In genomic region chr12:124764451-124764850, GRCh38 we compare ENCODE assay signal across 9 cellular contexts.
DNase-seq lines count a peak whose midpoint lies in the region; ATAC-seq and TF ChIP-seq lines count a peak whose summit lies in the region.
"Had no signal": no experiment of that assay in that cellular context is flagged by ENCODE, and none has a peak within 500 bp of the region (broad histone marks: within the 10 kb centered on the region; RNA-seq: fewer than 3 reads in every experiment).

No MANE protein-coding gene starts in this region.

- ATAC-seq in GM18505 (IDR thresholded peaks at IDR 0.05; ENCODE audit: unreplicated experiment) (no peak), GM21576 (IDR thresholded peaks at IDR 0.05; ENCODE audit: unreplicated experiment) (no peak)

- DNase-seq in stimulated activated CD4-positive, alpha-beta T cell treated with anti-CD3 and anti-CD28 coated beads, Interleukin-12 subunit alpha, Interleukin-12 subunit beta, amount 100 ng/mL, for 48 hours (ENCODE audit: low read depth in 2 of 3, low spot score in 1 of 3): peak in 2 of 3 donors; percentile 20 to 42
- DNase-seq in stimulated activated CD4-positive, alpha-beta T cell treated with anti-CD3 and anti-CD28 coated beads, Interleukin-12 subunit alpha, Interleukin-12 subunit beta, amount 100 ng/mL, for 4 hours: no peak
- DNase-seq in SHP77 (lab: John Stamatoyannopoulos, UW) (peak; percentile 9 to 31), progenitor cell of endocrine pancreas (ENCODE audit: low spot score, unreplicated experiment) (no peak), NCI-H2107 (lab: John Stamatoyannopoulos, UW) (no peak)

- no peak overlapping the region for H3K4me3 Mint-ChIP-seq in progenitor cell of endocrine pancreas (ENCODE audit: low read depth)

- no peak overlapping the region for H3K4me3 ChIP-seq in esophagus (ENCODE audit: low read depth in 1 of 2, low read length in 2 of 2)
- H3K4me3 ChIP-seq: HAP-1 had no signal

- H3K36me3 ChIP-seq in esophagus (ENCODE audit: control insufficient read depth in 2 of 2, insufficient read depth in 2 of 2, low read length in 1 of 2): no peaks in the 10 kb centered on the region
- H3K36me3 ChIP-seq: HAP-1 had no signal

- peaks cover 5% of the 10 kb centered on the region for H3K9me3 Mint-ChIP-seq in progenitor cell of endocrine pancreas (ENCODE audit: low read depth)

- WGBS in esophagus, 2 donors: 61% methylated on average over 3 of the region's 3 CpGs

- peak; percentile 61 for TF ChIP-seq CTCF in progenitor cell of endocrine pancreas (IDR thresholded peaks at IDR 0.05; ENCODE audit: unreplicated experiment)

- H3K4me1 Mint-ChIP-seq in progenitor cell of endocrine pancreas (ENCODE audit: low read depth): peaks cover 7% of the 10 kb centered on the region

- no peak for TF ChIP-seq POLR2A in GM18505 (IDR thresholded peaks at IDR 0.05; ENCODE audit: borderline replicate concordance, extremely low read depth, insufficient read depth, insufficient read length)

- peaks cover 0 to 3% of the 10 kb centered on the region in 2 donors for H3K4me1 ChIP-seq in esophagus (ENCODE audit: control insufficient read depth in 2 of 2, insufficient read depth in 2 of 2, low read length in 1 of 2)
- H3K4me1 ChIP-seq: HAP-1 had no signal

- peaks cover 0 to 7% of the 10 kb centered on the region in 2 donors for H3K9me3 ChIP-seq in esophagus (ENCODE audit: control insufficient read depth in 2 of 2, insufficient read depth in 1 of 2, low read depth in 1 of 2, low read length in 1 of 2)

- H3K27ac Mint-ChIP-seq in progenitor cell of endocrine pancreas: no peak overlapping the region

- H3K27ac ChIP-seq in esophagus (ENCODE audit: low read depth in 2 of 2, low read length in 1 of 2): peak overlapping the region; percentile 40 to 42

- H3K36me3 Mint-ChIP-seq in progenitor cell of endocrine pancreas (ENCODE audit: insufficient read depth): no peaks in the 10 kb centered on the region

- H3K27me3 Mint-ChIP-seq in progenitor cell of endocrine pancreas: peaks cover 18% of the 10 kb centered on the region

- no peaks in the 10 kb centered on the region for H3K27me3 ChIP-seq in esophagus (ENCODE audit: control insufficient read depth in 1 of 2, insufficient read depth in 2 of 2, low read length in 2 of 2)

Comparison
In these comparisons a context has a peak if more than half of its experiments do, and no peak if none do; other contexts are left out.
1. DNase-seq: peak in stimulated activated CD4-positive, alpha-beta T cell treated with anti-CD3 and anti-CD28 coated beads, Interleukin-12 subunit alpha, Interleukin-12 subunit beta, amount 100 ng/mL, for 48 hours (2 of 3) and SHP77 (2 of 2); none in stimulated activated CD4-positive, alpha-beta T cell treated with anti-CD3 and anti-CD28 coated beads, Interleukin-12 subunit alpha, Interleukin-12 subunit beta, amount 100 ng/mL, for 4 hours (single experiment), progenitor cell of endocrine pancreas (single experiment) and NCI-H2107 (single experiment).